ENCODE assay signal across 1 cellular context in genomic region chr16:2230376-2230775, GRCh38.
TF ChIP-seq lines count a peak whose summit lies in the region.

No MANE protein-coding gene starts in this region.

TF ChIP-seq in K562, 482 proteins besides CTCF, POLR2A, EP300 and RAD21:
- TF ChIP-seq RBFOX2 (IDR thresholded peaks at IDR 0.05; ENCODE audit: low read depth, low read length): 0 out of 2 replicates have a peak, but pooled peaks have one; percentile 12
- no peak for TF ChIP-seq BCOR (IDR thresholded peaks at IDR 0.05)
- TF ChIP-seq POLR2G (IDR thresholded peaks at IDR 0.05; ENCODE audit: low read depth, low read length): 0 out of 2 replicates have a peak, but pooled peaks have one; percentile 44
